In the genomic region with DNA sequence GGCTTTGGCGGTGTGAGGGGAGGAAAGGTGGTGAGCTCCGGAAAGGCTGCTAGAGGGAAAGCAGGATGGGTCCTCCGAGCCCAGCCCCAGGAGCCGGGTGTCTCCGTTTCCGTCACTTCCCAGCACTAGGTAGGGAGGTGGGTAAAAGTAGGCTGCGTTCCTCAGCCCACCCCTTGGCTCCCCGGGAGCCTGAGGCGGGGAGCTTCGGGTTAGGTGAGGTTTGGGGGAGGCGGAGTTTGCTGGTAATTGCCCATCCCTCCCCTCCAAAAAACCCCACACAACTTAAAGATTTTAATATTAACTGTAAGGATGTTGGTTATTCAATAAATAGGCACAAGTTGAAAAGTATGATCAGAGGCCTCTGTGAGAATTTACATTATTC, we compare ENCODE assay signal across 8 cellular contexts. TPM values are rescaled to one million over a fixed set of nuclear protein-coding genes. Genes with fewer than 3 reads are reported as not detected.
DNase-seq lines count a peak whose midpoint lies in the region; ATAC-seq and TF ChIP-seq lines count a peak whose summit lies in the region.

No MANE protein-coding gene starts in this region.

- DNase-seq in SK-N-MC (ENCODE audit: low read depth, low spot score), result no peak
- DNase-seq in hepatocyte (ENCODE audit: low spot score), result no peak
- no peak for DNase-seq in stimulated activated naive CD8-positive, alpha-beta T cell treated with anti-CD3 and anti-CD28 coated beads, Interleukin-15, amount 100 ng/mL, for 72 hours
- no peak for DNase-seq in sciatic nerve (ENCODE audit: low spot score)
- no peak for DNase-seq in effector CD4-positive, alpha-beta T cell
- DNase-seq in NCI-H82 (lab: John Stamatoyannopoulos, UW), result no peak

- peaks cover 7% of the 10 kb centered on the region for H4K20me1 ChIP-seq in hepatocyte (ENCODE audit: insufficient read depth, poor library complexity, severe bottlenecking)

- no peaks in the 10 kb centered on the region for H3K9me3 Mint-ChIP-seq in stimulated activated naive CD8-positive, alpha-beta T cell treated with anti-CD3 and anti-CD28 coated beads, Interleukin-15, amount 100 ng/mL, for 72 hours

- peaks cover 18% of the 10 kb centered on the region for H3K36me3 ChIP-seq in SK-N-MC (ENCODE audit: insufficient read depth, low read length)
- no peaks in the 10 kb centered on the region for H3K36me3 ChIP-seq in hepatocyte (replicated peaks; ENCODE audit: insufficient read depth, low read depth)

- peak overlapping the region; percentile 26 for H2AFZ ChIP-seq in hepatocyte

- H3K4me3 Mint-ChIP-seq in stimulated activated naive CD8-positive, alpha-beta T cell treated with anti-CD3 and anti-CD28 coated beads, Interleukin-15, amount 100 ng/mL, for 72 hours, result peak overlapping the region; percentile 93 to 96

- H3K9me3 ChIP-seq in SK-N-MC (ENCODE audit: low read depth, low read length), result peaks cover 2% of the 10 kb centered on the region; the same call in 1 of the 2 replicates
- no peaks in the 10 kb centered on the region for H3K9me3 ChIP-seq in hepatocyte (ENCODE audit: low read depth)

- H3K4me2 ChIP-seq in hepatocyte, result peak overlapping the region; percentile 75

- ATAC-seq in GM18870 (IDR thresholded peaks at IDR 0.05; ENCODE audit: unreplicated experiment) (peak; percentile 19), HG02678 (IDR thresholded peaks at IDR 0.05; ENCODE audit: unreplicated experiment) (peak; percentile 17), sciatic nerve (no peak)
- peak; percentile 47 for ATAC-seq in stimulated activated naive CD8-positive, alpha-beta T cell treated with anti-CD3 and anti-CD28 coated beads, Interleukin-15, amount 100 ng/mL, for 72 hours

- intact Hi-C loops in sciatic nerve (cut with DNase I), result no loop called here

- H3K4me1 ChIP-seq in hepatocyte (ENCODE audit: insufficient read depth), result peaks cover 5% of the 10 kb centered on the region

- H3K4me3 ChIP-seq in SK-N-MC (peak overlapping the region; percentile 99), hepatocyte (peak overlapping the region; percentile 28)

- no peaks in the 10 kb centered on the region for H3K9me2 ChIP-seq in hepatocyte (replicated peaks; ENCODE audit: insufficient read depth)

- peak overlapping the region; percentile 97 to 100 for H3K27ac Mint-ChIP-seq in stimulated activated naive CD8-positive, alpha-beta T cell treated with anti-CD3 and anti-CD28 coated beads, Interleukin-15, amount 100 ng/mL, for 72 hours

- WGBS in hepatocyte (ENCODE audit: low lambda C conversion rate, missing lambda C conversion rate), result 0% methylated on average over 11 of the region's 11 CpGs

- no peaks in the 10 kb centered on the region for H3K27me3 Mint-ChIP-seq in stimulated activated naive CD8-positive, alpha-beta T cell treated with anti-CD3 and anti-CD28 coated beads, Interleukin-15, amount 100 ng/mL, for 72 hours

- peak overlapping the region; percentile 82 for H3K9ac ChIP-seq in SK-N-MC (ENCODE audit: insufficient read length)

- no peaks in the 10 kb centered on the region for H3K27me3 ChIP-seq in hepatocyte

- no peak overlapping the region for H3K27ac ChIP-seq in SK-N-MC
- peak overlapping the region; percentile 76 for H3K27ac ChIP-seq in hepatocyte

- peaks cover 51% of the 10 kb centered on the region for H3K79me2 ChIP-seq in hepatocyte

- peaks cover 33% of the 10 kb centered on the region for H3K4me1 Mint-ChIP-seq in stimulated activated naive CD8-positive, alpha-beta T cell treated with anti-CD3 and anti-CD28 coated beads, Interleukin-15, amount 100 ng/mL, for 72 hours

- no peak for TF ChIP-seq CTCF in hepatocyte (IDR thresholded peaks at IDR 0.05; ENCODE audit: poor library complexity)

RNA-seq across cellular contexts. Expression of a gene that starts 0.6 kb away (rescaled TPM):
- total RNA-seq in hepatocyte (52.1 and 53.5 TPM in 2 replicates), sciatic nerve (71.1 TPM)
- 23.0 and 24.0 TPM in 2 replicates for polyA plus RNA-seq in hepatocyte

RNA-seq across cellular contexts. Expression of a gene that starts 13.0 kb away (rescaled TPM):
- total RNA-seq in hepatocyte, result 281 and 286 TPM in 2 replicates
- polyA plus RNA-seq in hepatocyte, result 529 and 563 TPM in 2 replicates
- 80.8 TPM for total RNA-seq in sciatic nerve
